8 cellular contexts compared by ENCODE assay signal in genomic region chr12:49057888-49058287, GRCh38. TPM values are rescaled to one million over a fixed set of nuclear protein-coding genes. Genes with fewer than 3 reads are reported as not detected.
DNase-seq lines count a peak whose midpoint lies in the region; ATAC-seq, FAIRE-seq and TF ChIP-seq lines count a peak whose summit lies in the region.

No MANE protein-coding gene starts in this region.

- H3K4me1 ChIP-seq in ES-I3 (ENCODE audit: insufficient read depth, low read length) (peaks cover 30% of the 10 kb centered on the region), OCI-LY1 (ENCODE audit: insufficient read depth, low read length, severe bottlenecking) (peaks cover 48% of the 10 kb centered on the region), endocrine pancreas (ENCODE audit: control insufficient read depth, insufficient read depth, low read length) (peaks cover 9% of the 10 kb centered on the region), pancreas (peaks cover 9 to 35% (median 29%) of the 10 kb centered on the region in 3 donors)

- H3K9ac ChIP-seq in ES-I3 (ENCODE audit: low read depth, low read length) (peak overlapping the region; percentile 86; the same call in 1 of the 2 replicates), OCI-LY1 (ENCODE audit: low read length) (peak overlapping the region; percentile 89), endocrine pancreas (ENCODE audit: control insufficient read depth, insufficient read depth, low read length) (peak overlapping the region; percentile 54)

- no peaks in the 10 kb centered on the region for H3K27me3 ChIP-seq in OCI-LY1 (ENCODE audit: insufficient read depth, low read length)
- H3K27me3 ChIP-seq in endocrine pancreas (ENCODE audit: control insufficient read depth, insufficient read depth, low read length), result no peaks in the 10 kb centered on the region
- no peaks in the 10 kb centered on the region for H3K27me3 ChIP-seq in pancreas

- ATAC-seq in pancreas (no peak), HG02970 (IDR thresholded peaks at IDR 0.05; ENCODE audit: low FRiP score, unreplicated experiment) (no peak), GM21737 (IDR thresholded peaks at IDR 0.05; ENCODE audit: unreplicated experiment) (no peak), HG03457 (IDR thresholded peaks at IDR 0.05; ENCODE audit: unreplicated experiment) (no peak)

- TF ChIP-seq CTCF in OCI-LY1 (IDR thresholded peaks at IDR 0.05; ENCODE audit: low read length), result no peak
- no peak for TF ChIP-seq CTCF in pancreas (IDR thresholded peaks at IDR 0.05)
- TF ChIP-seq CTCF in D721Med (IDR thresholded peaks at IDR 0.05; ENCODE audit: insufficient read depth, missing control alignments), result no peak

- H3K4me3 ChIP-seq in OCI-LY1 (ENCODE audit: low read depth, low read length, poor library complexity, severe bottlenecking) (peak overlapping the region; percentile 76), endocrine pancreas (ENCODE audit: control insufficient read depth, insufficient read depth, low read length) (peak overlapping the region; percentile 58), pancreas (peak overlapping the region; percentile 93 to 99 (median 95))

- peak overlapping the region; percentile 99 for H3K4me2 ChIP-seq in OCI-LY1 (ENCODE audit: low read length)

- H2AFZ ChIP-seq in OCI-LY1 (ENCODE audit: low read length), result no peak overlapping the region

- H3K27ac ChIP-seq in OCI-LY1 (ENCODE audit: low read depth, low read length, poor library complexity, severe bottlenecking) (no peak overlapping the region), pancreas (no peak overlapping the region)

- 0 out of 2 replicates have a peak, but pooled peaks cover 2% of the 10 kb centered on the region for H4K20me1 ChIP-seq in OCI-LY1 (ENCODE audit: insufficient read depth, low read length)

- H3K36me3 ChIP-seq in ES-I3 (ENCODE audit: insufficient read depth, low read length) (peaks cover 4% of the 10 kb centered on the region; the same call in 1 of the 2 replicates), OCI-LY1 (ENCODE audit: insufficient read depth, low read length) (peaks cover 29% of the 10 kb centered on the region), endocrine pancreas (ENCODE audit: control insufficient read depth, insufficient read depth, low read length) (no peaks in the 10 kb centered on the region), pancreas (peaks cover 0 to 11% (median 6%) of the 10 kb centered on the region in 3 donors)

- no peaks in the 10 kb centered on the region for H3K9me2 ChIP-seq in OCI-LY1 (ENCODE audit: low read depth, low read length)

- 0 to 4% methylated on average over 4 of the region's 4 CpGs for WGBS in pancreas, 2 donors

- FAIRE-seq in pancreas (lab: Jason Lieb, UNC), result no peak
- no peak for FAIRE-seq in D721Med (lab: Jason Lieb, UNC)

- intact Hi-C loops in pancreas (cut with DNase I), result no loop called here

- DNase-seq in pancreas (peak in 1 of 6 donors; percentile 46), D721Med (ENCODE audit: insufficient read length, low spot score) (no peak)

- no peaks in the 10 kb centered on the region for H3F3A ChIP-seq in OCI-LY1 (ENCODE audit: insufficient read depth, low read length)

- no peaks in the 10 kb centered on the region for H3K9me3 ChIP-seq in ES-I3 (ENCODE audit: control insufficient read depth, insufficient read depth, low read length)
- H3K9me3 ChIP-seq in OCI-LY1 (ENCODE audit: low read length), result no peaks in the 10 kb centered on the region
- H3K9me3 ChIP-seq in endocrine pancreas (ENCODE audit: control insufficient read depth, low read length), result no peaks in the 10 kb centered on the region
- no peaks in the 10 kb centered on the region for H3K9me3 ChIP-seq in pancreas

- H3K79me2 ChIP-seq in OCI-LY1 (ENCODE audit: insufficient read depth, low read length), result peaks cover 56% of the 10 kb centered on the region

RNA-seq across cellular contexts. Expression of gene KMT2D, which starts 2.7 kb away (rescaled TPM):
- 10 to 100 TPM; 35.8 to 53.0 (median 39.5) TPM for total RNA-seq in pancreas
- 10 to 100 TPM; 20.0 to 79.3 TPM for polyA plus RNA-seq in pancreas

RNA-seq across cellular contexts. Expression of gene RHEBL1, which starts 11.9 kb away (rescaled TPM):
- under 1 TPM in 3 of 6 donors, not detected in 3; 0.14 to 0.25 (median 0.18) TPM for total RNA-seq in pancreas
- under 1 TPM; 0.38 to 0.63 TPM for polyA plus RNA-seq in pancreas

RNA-seq across cellular contexts. Expression of gene DHH, which starts 36.7 kb away (rescaled TPM):
- total RNA-seq in pancreas, result under 1 TPM in 5 of 6 donors, not detected in 1; 0.03 to 0.53 (median 0.24) TPM
- under 1 TPM; 0.11 to 0.14 TPM for polyA plus RNA-seq in pancreas

RNA-seq across cellular contexts. Expression of gene PRKAG1, which starts 39.3 kb away (rescaled TPM):
- 10 to 100 TPM; 18.2 to 29.8 (median 24.1) TPM for total RNA-seq in pancreas
- polyA plus RNA-seq in pancreas, result 10 to 100 TPM; 27.7 to 33.4 TPM

RNA-seq across cellular contexts. Expression of gene LMBR1L, which starts 52.8 kb away (rescaled TPM):
- total RNA-seq in pancreas, result 10 to 100 TPM; 12.9 to 37.6 (median 20.4) TPM
- 10 to 100 TPM; 46.6 to 76.5 TPM for polyA plus RNA-seq in pancreas
